In the genomic region with DNA sequence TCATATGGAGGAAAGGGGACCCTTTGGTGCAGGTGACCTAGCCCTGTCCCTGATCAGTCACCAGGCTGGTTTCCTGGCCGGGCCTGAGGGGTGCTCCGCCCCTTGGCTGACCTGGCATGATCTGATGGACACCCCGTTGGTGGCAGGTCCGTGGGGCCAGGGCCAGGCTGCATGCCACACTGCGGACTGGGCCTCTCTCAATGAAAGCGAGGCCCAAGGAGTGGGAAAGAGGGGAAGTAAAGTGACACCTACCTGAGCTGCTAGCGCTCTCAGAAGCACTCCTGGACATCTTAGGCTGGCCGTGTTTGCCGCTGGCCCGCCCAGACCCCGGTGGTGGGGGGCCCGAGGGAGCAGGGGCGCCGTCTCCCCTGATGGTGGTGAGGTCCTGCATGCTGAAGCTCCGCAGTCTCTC, we compare ENCODE assay signal across 17 cellular contexts. TPM values are rescaled to one million over a fixed set of nuclear protein-coding genes. Genes with fewer than 3 reads are reported as not detected.
DNase-seq lines count a peak whose midpoint lies in the region; ATAC-seq, FAIRE-seq and TF ChIP-seq lines count a peak whose summit lies in the region.
"Had no signal": no experiment of that assay in that cellular context is flagged by ENCODE, and none has a peak within 500 bp of the region (broad histone marks: within the 10 kb centered on the region; RNA-seq: fewer than 3 reads in every experiment).

No MANE protein-coding gene starts in this region.

- H3K4me3 ChIP-seq in GM23338: no peak overlapping the region
- no peak overlapping the region for H3K4me3 ChIP-seq in K562
- H3K4me3 ChIP-seq in HepG2 (replicated peaks in 1 of 3; ENCODE audit: insufficient read depth in 1 of 3, low read depth in 2 of 3, low read length in 3 of 3): no peak overlapping the region
- H3K4me3 ChIP-seq in sigmoid colon: no peak overlapping the region
- H3K4me3 ChIP-seq: BLaER1, GM23248 had no signal

- TF ChIP-seq RAD21 in K562 (CRISPR knock-in tag; conservative IDR thresholded peaks at IDR 0.05 in 1 of 2, IDR thresholded peaks at IDR 0.05 in 1 of 2) (no peak), HepG2 (CRISPR knock-in tag; IDR thresholded peaks at IDR 0.05) (no peak)

- no peaks in the 10 kb centered on the region for H3K9me1 ChIP-seq in K562 (ENCODE audit: control insufficient read depth, insufficient read depth, low read length)

- BruUV-seq in K562 (replicated peaks; lab: Mats Ljungman, UMichigan) (no TSS peak), HepG2 (replicated peaks; lab: Mats Ljungman, UMichigan) (no TSS peak)

- H3K9me2 ChIP-seq in GM23338 (ENCODE audit: insufficient read depth): no peaks in the 10 kb centered on the region

- no peak overlapping the region for H3K27ac Mint-ChIP-seq in GM23338
- H3K27ac Mint-ChIP-seq: CD14-positive monocyte; CD4-positive, alpha-beta memory T cell had no signal

- peaks cover 7% of the 10 kb centered on the region; the same call in 1 of the 2 replicates for H3K4me1 ChIP-seq in GM23338 (ENCODE audit: insufficient read depth)
- H3K4me1 ChIP-seq in K562 (replicated peaks in 1 of 2; ENCODE audit: control insufficient read depth in 2 of 2, insufficient read depth in 2 of 2, low read length in 2 of 2): peaks cover 0 to 5% of the 10 kb centered on the region in 2 experiments; a peak in 2 of 5 replicates
- H3K4me1 ChIP-seq in HepG2 (ENCODE audit: insufficient read depth, low read length): peaks cover 34% of the 10 kb centered on the region
- H3K4me1 ChIP-seq in sigmoid colon: peaks cover 0 to 17% (median 14%) of the 10 kb centered on the region in 4 donors

- peaks cover 18% of the 10 kb centered on the region for H3K4me1 Mint-ChIP-seq in GM23338

- no peak overlapping the region for H3K4me2 ChIP-seq in GM23338
- H3K4me2 ChIP-seq in K562 (ENCODE audit: insufficient read depth, low read length): no peak overlapping the region
- H3K4me2 ChIP-seq in HepG2 (ENCODE audit: low read depth, low read length): 0 out of 2 replicates have a peak overlapping the region, but pooled peaks have one; percentile 13
- H3K4me2 ChIP-seq: BLaER1 had no signal

- H3K36me3 ChIP-seq in GM23338 (ENCODE audit: insufficient read depth): no peaks in the 10 kb centered on the region
- no peaks in the 10 kb centered on the region for H3K36me3 ChIP-seq in K562 (ENCODE audit: control insufficient read depth, insufficient read depth, low read length)
- H3K36me3 ChIP-seq in HepG2 (replicated peaks in 1 of 2; ENCODE audit: control insufficient read depth in 1 of 2, insufficient read depth in 2 of 2, low read length in 2 of 2): no peaks in the 10 kb centered on the region
- H3K36me3 ChIP-seq in sigmoid colon: peaks cover 0 to 14% (median 6%) of the 10 kb centered on the region in 4 donors
- H3K36me3 ChIP-seq: BLaER1 had no signal

- H3K27ac ChIP-seq in GM23338 (ENCODE audit: low read depth) (no peak overlapping the region), K562 (ENCODE audit: extremely low read depth, low read depth, low read length) (no peak overlapping the region), HepG2 (ENCODE audit: extremely low read length, insufficient read depth, low read length) (no peak overlapping the region), sigmoid colon (no peak overlapping the region)
- H3K27ac ChIP-seq: BLaER1, GM23248 had no signal

- in situ Hi-C loops in K562 (cut with MboI): no loop called here
- in situ Hi-C loops in HepG2 (cut with HindIII; ENCODE audit: extremely low pct_ligation_motif_present, low pct_unique_long_range_greater_than_20kb): no loop called here

- FAIRE-seq in K562 (lab: Jason Lieb, UNC): no peak
- FAIRE-seq in HepG2 (lab: Jason Lieb, UNC): no peak
- FAIRE-seq: GM19239 had no signal

- WGBS in K562 (ENCODE audit: insufficient coverage, low coverage, missing lambda C conversion rate): 5% methylated on average over 15 of the region's 15 CpGs
- WGBS in HepG2 (ENCODE audit: low lambda C conversion rate): 53% methylated on average over 3 of the region's 15 CpGs
- WGBS in sigmoid colon, 2 donors: 88 to 91% methylated on average over 15 of the region's 15 CpGs

- no peak overlapping the region for H3K4me3 Mint-ChIP-seq in GM23338
- H3K4me3 Mint-ChIP-seq: CD14-positive monocyte; CD4-positive, alpha-beta memory T cell had no signal

- H3K9ac ChIP-seq in K562 (ENCODE audit: insufficient read depth in 1 of 2, low read depth in 2 of 2, low read length in 2 of 2) (peak overlapping the region in 1 of 2 experiments; percentile 55; a peak in 1 of 4 replicates), HepG2 (ENCODE audit: insufficient read depth, low read depth, low read length) (no peak overlapping the region)
- H3K9ac ChIP-seq: BLaER1, GM23248 had no signal

- TF ChIP-seq CTCF in GM23338 (conservative IDR thresholded peaks at IDR 0.05; ENCODE audit: low read depth in 2 of 2) (no peak), K562 (IDR thresholded peaks at IDR 0.05 in 2 of 3, conservative IDR thresholded peaks at IDR 0.05 in 1 of 3; ENCODE audit: insufficient read depth in 2 of 3, low read depth in 1 of 3, low read length in 3 of 3) (no peak), HepG2 (CRISPR knock-in tag; IDR thresholded peaks at IDR 0.05) (no peak), sigmoid colon (IDR thresholded peaks at IDR 0.05) (no peak)

- H4K20me1 ChIP-seq in GM23338 (replicated peaks; ENCODE audit: insufficient read depth) (no peaks in the 10 kb centered on the region), K562 (replicated peaks; ENCODE audit: control insufficient read depth, insufficient read depth, low read length) (no peaks in the 10 kb centered on the region; the same call in 1 of the 2 replicates), HepG2 (ENCODE audit: insufficient read depth, low read length) (no peaks in the 10 kb centered on the region)

- POLR2A ChIA-PET in K562 (lab: Yijun Ruan, JAX): interaction anchor here (0.7 to 1.3 kb wide), 2 partner anchors 16 to 401 kb away, joined by 4 to 7 read pairs; no protein-coding TSS in a partner anchor
- POLR2A ChIA-PET in HepG2 (lab: Yijun Ruan, JAX): no interaction called here

- no peaks in the 10 kb centered on the region for H3K36me3 Mint-ChIP-seq in GM23338 (ENCODE audit: low read depth)
- H3K36me3 Mint-ChIP-seq: CD4-positive, alpha-beta memory T cell had no signal

- ATAC-seq in GM23338: no peak
- peak; percentile 15; the same call in 2 of the 3 replicates for ATAC-seq in K562
- ATAC-seq in HepG2: peak; percentile 25
- ATAC-seq in GM18511 (IDR thresholded peaks at IDR 0.05; ENCODE audit: unreplicated experiment): no peak
- ATAC-seq: HCT116 had no signal

- CTCF ChIA-PET in K562 (lab: Yijun Ruan, JAX; ENCODE audit: low intra/inter-chr PET ratio): no interaction called here
- CTCF ChIA-PET in HepG2 (lab: Yijun Ruan, JAX; ENCODE audit: low intra/inter-chr PET ratio, low total read pairs): no interaction called here

- intact Hi-C loops in K562 (cut with micrococcal nuclease) (no loop called here), HepG2 (cut with micrococcal nuclease; ENCODE audit: unreplicated experiment) (no loop called here), sigmoid colon (cut with DNase I) (no loop called here)

- TF ChIP-seq EP300 in K562 (IDR thresholded peaks at IDR 0.05; ENCODE audit: low read length): no peak
- no peak for TF ChIP-seq EP300 in HepG2 (IDR thresholded peaks at IDR 0.05; ENCODE audit: low read depth in 2 of 2, low read length in 2 of 2)
- no peak for TF ChIP-seq EP300 in HepG2 (CRISPR knock-in tag; IDR thresholded peaks at IDR 0.05; ENCODE audit: borderline replicate concordance)
- TF ChIP-seq EP300 in sigmoid colon (IDR thresholded peaks at IDR 0.05): no peak

- no peaks in the 10 kb centered on the region for H3K79me2 ChIP-seq in GM23338 (replicated peaks; ENCODE audit: insufficient read depth)
- no peaks in the 10 kb centered on the region for H3K79me2 ChIP-seq in K562 (ENCODE audit: control insufficient read depth, insufficient read depth, low read length)
- H3K79me2 ChIP-seq in HepG2 (ENCODE audit: insufficient read depth, low read length): no peaks in the 10 kb centered on the region

- no peaks in the 10 kb centered on the region for H3F3A ChIP-seq in GM23338 (replicated peaks; ENCODE audit: low read depth)

- H3K9me3 ChIP-seq in K562 (replicated peaks; ENCODE audit: control insufficient read depth, insufficient read depth, low read depth, low read length) (no peaks in the 10 kb centered on the region), HepG2 (ENCODE audit: low read length) (no peaks in the 10 kb centered on the region), sigmoid colon (no peaks in the 10 kb centered on the region)
- H3K9me3 ChIP-seq: BLaER1 had no signal

- H3K9me3 Mint-ChIP-seq in GM23338: no peaks in the 10 kb centered on the region
- H3K9me3 Mint-ChIP-seq: CD14-positive monocyte; CD4-positive, alpha-beta memory T cell had no signal

- H3K27me3 ChIP-seq in GM23338 (ENCODE audit: insufficient read depth) (no peaks in the 10 kb centered on the region), K562 (ENCODE audit: control insufficient read depth in 2 of 2, insufficient read depth in 2 of 2, low read length in 2 of 2) (peaks cover 50 to 81% of the 10 kb centered on the region in 2 experiments; a peak in 4 of 5 replicates), HepG2 (ENCODE audit: control insufficient read depth in 1 of 2, insufficient read depth in 2 of 2, low read length in 2 of 2) (0 out of 5 replicates have a peak, but pooled peaks cover 2 to 5% of the 10 kb centered on the region in 2 experiments), sigmoid colon (no peaks in the 10 kb centered on the region)

- H2AFZ ChIP-seq in GM23338 (0 out of 2 replicates have a peak overlapping the region, but pooled peaks have one; percentile 43), K562 (ENCODE audit: low read depth, low read length) (no peak overlapping the region), HepG2 (ENCODE audit: low read length) (no peak overlapping the region)
- H2AFZ ChIP-seq: GM23248 had no signal

- H3K27me3 Mint-ChIP-seq in GM23338 (ENCODE audit: insufficient read depth, low read depth, poor library complexity): peaks cover 6% of the 10 kb centered on the region

- no peak for DNase-seq in GM23338 (ENCODE audit: low spot score)
- no peak for DNase-seq in K562 (ENCODE audit: extremely low read depth in 1 of 4, low spot score in 3 of 4)
- DNase-seq in HepG2 (ENCODE audit: low spot score): no peak
- peak; percentile 45 for DNase-seq in sigmoid colon
- no peak for DNase-seq in NCI-H1436 treated with DMSO at 0.1 percent for 48 hours (lab: John Stamatoyannopoulos, UW)
- DNase-seq in activated gamma-delta T cell (lab: John Stamatoyannopoulos, UW): no peak
- DNase-seq: 8988T; CD4-positive, alpha-beta memory T cell; DMS79 treated with DMSO at 0.1 percent for 48 hours; GF-D8; GM23248; H7 had no signal

- no peak for TF ChIP-seq POLR2A in K562 (conservative IDR thresholded peaks at IDR 0.05)
- no peak for TF ChIP-seq POLR2A in HepG2 (IDR thresholded peaks at IDR 0.05; ENCODE audit: insufficient read depth in 1 of 2, low read depth in 2 of 2, low read length in 2 of 2)
- TF ChIP-seq POLR2A in sigmoid colon (IDR thresholded peaks at IDR 0.05): no peak

RNA-seq across cellular contexts. Expression of a gene that starts 33.1 kb away (rescaled TPM):
- total RNA-seq in GM23338 (2014; rRNA removed; shearing (Covaris generic)): 33.5 and 43.8 TPM in 2 replicates
- polyA plus RNA-seq in GM23338 (2016; fragmentation: Nextera tagmentation; extraction: Ambion mirVana): 57.2 and 62.0 TPM in 2 replicates
- 24.4 and 30.0 TPM in 2 replicates for total RNA-seq in K562 (2011; cell fraction: chromatin; rRNA removed; ENCODE audit: low replicate concordance)
- total RNA-seq in K562 (2011; cell fraction: nucleolus; rRNA removed): 37.7 and 42.0 TPM in 2 replicates
- 29.3 and 30.0 TPM in 2 replicates for total RNA-seq in K562 (2011; cell fraction: nucleoplasm; rRNA removed)
- 85.5 and 118 TPM in 2 replicates for total RNA-seq in K562 (2014; rRNA removed)
- total RNA-seq in K562 (2014; rRNA removed; fragmentation: Illumina TruSeq; extraction: Trizol): 210 and 223 TPM in 2 replicates
- 156 and 159 TPM in 2 replicates for total RNA-seq in K562 (2015; rRNA removed; fragmentation: Illumina TruSeq; extraction: Trizol)
- 100 and 120 TPM in 2 replicates for total RNA-seq in K562 (2021)
- 159 and 254 TPM in 2 replicates for polyA plus RNA-seq in K562 (2011; rRNA removed)
- polyA plus RNA-seq in K562 (2011; cell fraction: cytosol; rRNA removed): 140 and 222 TPM in 2 replicates
- polyA plus RNA-seq in K562 (2011; cell fraction: nucleus; rRNA removed): 80.2 and 83.9 TPM in 2 replicates
- polyA plus RNA-seq in K562 (2012): 79.4 and 107 TPM in 2 replicates
- polyA plus RNA-seq in K562 (2014; fragmentation: Illumina TruSeq; extraction: Trizol): 233 and 247 TPM in 2 replicates
- 100 to 1,000 TPM; 166 to 180 TPM for polyA plus RNA-seq in K562 (2014; fragmentation: Nextera tagmentation; extraction: Ambion mirVana)
- polyA plus RNA-seq in K562 (2014; rRNA removed): 229 and 236 TPM in 2 replicates
- 52.6 and 74.0 TPM in 2 replicates for polyA minus RNA-seq in K562 (2011; rRNA and poly(A)+ RNA removed)
- 36.0 and 50.0 TPM in 2 replicates for polyA minus RNA-seq in K562 (2011; cell fraction: cytosol; rRNA and poly(A)+ RNA removed)
- 21.9 and 31.7 TPM in 2 replicates for polyA minus RNA-seq in K562 (2011; cell fraction: nucleus; rRNA and poly(A)+ RNA removed)
- 97.1 and 152 TPM in 2 replicates for total RNA-seq in HepG2 (2016; rRNA removed; fragmentation: Illumina TruSeq; extraction: Trizol)
- 25.4 and 27.6 TPM in 2 replicates for total RNA-seq in HepG2 (2016; cell fraction: cytosol; rRNA removed; fragmentation: Illumina TruSeq; extraction: Trizol; ENCODE audit: low read depth)
- total RNA-seq in HepG2 (2016; cell fraction: insoluble cytoplasmic fraction; rRNA removed; fragmentation: Illumina TruSeq; extraction: Trizol): 97.8 and 161 TPM in 2 replicates
- 21.6 and 28.9 TPM in 2 replicates for total RNA-seq in HepG2 (2016; cell fraction: membrane; rRNA removed; fragmentation: Illumina TruSeq; extraction: Trizol)
- total RNA-seq in HepG2 (2016; cell fraction: nucleus; rRNA removed; fragmentation: Illumina TruSeq; extraction: Trizol): 35.9 and 40.2 TPM in 2 replicates
- polyA plus RNA-seq in HepG2 (2011; rRNA removed): 80.5 and 86.1 TPM in 2 replicates
- polyA plus RNA-seq in HepG2 (2011; cell fraction: cytosol; rRNA removed): 62.3 and 68.7 TPM in 2 replicates
- polyA plus RNA-seq in HepG2 (2011; cell fraction: nucleus; rRNA removed): 40.2 and 46.3 TPM in 2 replicates
- polyA plus RNA-seq in HepG2 (2012): 31.5 and 48.9 TPM in 2 replicates
- polyA plus RNA-seq in HepG2 (2016; cell fraction: cytosol; fragmentation: Illumina TruSeq; extraction: Trizol; ENCODE audit: low read depth): 21.8 and 23.1 TPM in 2 replicates
- 148 and 150 TPM in 2 replicates for polyA plus RNA-seq in HepG2 (2016; cell fraction: insoluble cytoplasmic fraction; fragmentation: Illumina TruSeq; extraction: Trizol; ENCODE audit: low read depth)
- 17.2 and 19.6 TPM in 2 replicates for polyA plus RNA-seq in HepG2 (2016; cell fraction: membrane; fragmentation: Illumina TruSeq; extraction: Trizol; ENCODE audit: low read depth)
- 55.3 and 64.5 TPM in 2 replicates for polyA plus RNA-seq in HepG2 (2016; cell fraction: nucleus; fragmentation: Illumina TruSeq; extraction: Trizol; ENCODE audit: insufficient read depth, low read depth)
- 143 and 152 TPM in 2 replicates for polyA minus RNA-seq in HepG2 (2011; rRNA and poly(A)+ RNA removed; ENCODE audit: low replicate concordance)
- 21.9 and 30.4 TPM in 2 replicates for polyA minus RNA-seq in HepG2 (2011; cell fraction: cytosol; rRNA and poly(A)+ RNA removed)
- polyA minus RNA-seq in HepG2 (2011; cell fraction: nucleus; rRNA and poly(A)+ RNA removed): 27.9 and 35.1 TPM in 2 replicates
- total RNA-seq in sigmoid colon: 10 to 100 TPM; 17.7 to 31.4 (median 27.7) TPM
- polyA plus RNA-seq in sigmoid colon: 10 to 100 TPM; 47.4 to 89.5 (median 68.2) TPM

RNA-seq across cellular contexts. Expression of a gene that starts 37.1 kb away (rescaled TPM):
- total RNA-seq in GM23338 (2014; rRNA removed; shearing (Covaris generic)): 83.1 and 96.7 TPM in 2 replicates
- polyA plus RNA-seq in GM23338 (2016; fragmentation: Nextera tagmentation; extraction: Ambion mirVana): 65.3 and 71.0 TPM in 2 replicates
- total RNA-seq in K562 (2011; cell fraction: chromatin; rRNA removed; ENCODE audit: low replicate concordance): 126 and 186 TPM in 2 replicates
- 67.8 and 69.7 TPM in 2 replicates for total RNA-seq in K562 (2011; cell fraction: nucleolus; rRNA removed)
- 91.2 and 93.2 TPM in 2 replicates for total RNA-seq in K562 (2011; cell fraction: nucleoplasm; rRNA removed)
- 117 and 121 TPM in 2 replicates for total RNA-seq in K562 (2014; rRNA removed)
- total RNA-seq in K562 (2014; rRNA removed; fragmentation: Illumina TruSeq; extraction: Trizol): 136 and 150 TPM in 2 replicates
- 113 and 119 TPM in 2 replicates for total RNA-seq in K562 (2015; rRNA removed; fragmentation: Illumina TruSeq; extraction: Trizol)
- total RNA-seq in K562 (2021): 154 and 160 TPM in 2 replicates
- polyA plus RNA-seq in K562 (2011; rRNA removed): 84.5 and 140 TPM in 2 replicates
- polyA plus RNA-seq in K562 (2011; cell fraction: cytosol; rRNA removed): 58.0 and 63.5 TPM in 2 replicates
- 45.7 and 56.5 TPM in 2 replicates for polyA plus RNA-seq in K562 (2011; cell fraction: nucleus; rRNA removed)
- 116 and 117 TPM in 2 replicates for polyA plus RNA-seq in K562 (2012)
- 146 and 184 TPM in 2 replicates for polyA plus RNA-seq in K562 (2014; fragmentation: Illumina TruSeq; extraction: Trizol)
- polyA plus RNA-seq in K562 (2014; fragmentation: Nextera tagmentation; extraction: Ambion mirVana): 100 to 1,000 TPM; 153 to 294 TPM
- polyA plus RNA-seq in K562 (2014; rRNA removed): 138 and 150 TPM in 2 replicates
- polyA minus RNA-seq in K562 (2011; rRNA and poly(A)+ RNA removed): 120 and 149 TPM in 2 replicates
- polyA minus RNA-seq in K562 (2011; cell fraction: cytosol; rRNA and poly(A)+ RNA removed): 57.3 and 73.7 TPM in 2 replicates
- 37.7 and 46.2 TPM in 2 replicates for polyA minus RNA-seq in K562 (2011; cell fraction: nucleus; rRNA and poly(A)+ RNA removed)
- 119 and 174 TPM in 2 replicates for total RNA-seq in HepG2 (2016; rRNA removed; fragmentation: Illumina TruSeq; extraction: Trizol)
- total RNA-seq in HepG2 (2016; cell fraction: cytosol; rRNA removed; fragmentation: Illumina TruSeq; extraction: Trizol; ENCODE audit: low read depth): 15.3 and 18.4 TPM in 2 replicates
- 120 and 173 TPM in 2 replicates for total RNA-seq in HepG2 (2016; cell fraction: insoluble cytoplasmic fraction; rRNA removed; fragmentation: Illumina TruSeq; extraction: Trizol)
- 33.8 and 38.5 TPM in 2 replicates for total RNA-seq in HepG2 (2016; cell fraction: membrane; rRNA removed; fragmentation: Illumina TruSeq; extraction: Trizol)
- total RNA-seq in HepG2 (2016; cell fraction: nucleus; rRNA removed; fragmentation: Illumina TruSeq; extraction: Trizol): 77.7 and 86.2 TPM in 2 replicates
- polyA plus RNA-seq in HepG2 (2011; rRNA removed): 52.3 and 63.5 TPM in 2 replicates
- polyA plus RNA-seq in HepG2 (2011; cell fraction: cytosol; rRNA removed): 44.9 and 51.8 TPM in 2 replicates
- 33.6 and 36.1 TPM in 2 replicates for polyA plus RNA-seq in HepG2 (2011; cell fraction: nucleus; rRNA removed)
- polyA plus RNA-seq in HepG2 (2012): 82.6 and 99.8 TPM in 2 replicates
- polyA plus RNA-seq in HepG2 (2016; cell fraction: cytosol; fragmentation: Illumina TruSeq; extraction: Trizol; ENCODE audit: low read depth): 12.7 and 14.4 TPM in 2 replicates
- polyA plus RNA-seq in HepG2 (2016; cell fraction: insoluble cytoplasmic fraction; fragmentation: Illumina TruSeq; extraction: Trizol; ENCODE audit: low read depth): 192 and 195 TPM in 2 replicates
- polyA plus RNA-seq in HepG2 (2016; cell fraction: membrane; fragmentation: Illumina TruSeq; extraction: Trizol; ENCODE audit: low read depth): 23.3 and 29.6 TPM in 2 replicates
- 110 TPM in 2 replicates for polyA plus RNA-seq in HepG2 (2016; cell fraction: nucleus; fragmentation: Illumina TruSeq; extraction: Trizol; ENCODE audit: insufficient read depth, low read depth)
- 58.1 and 76.7 TPM in 2 replicates for polyA minus RNA-seq in HepG2 (2011; rRNA and poly(A)+ RNA removed; ENCODE audit: low replicate concordance)
- 66.1 and 82.3 TPM in 2 replicates for polyA minus RNA-seq in HepG2 (2011; cell fraction: cytosol; rRNA and poly(A)+ RNA removed)
- polyA minus RNA-seq in HepG2 (2011; cell fraction: nucleus; rRNA and poly(A)+ RNA removed): 88.0 and 90.4 TPM in 2 replicates
- total RNA-seq in sigmoid colon: 10 to 100 TPM; 46.1 to 48.2 (median 48.2) TPM
- 10 to 100 TPM; 60.1 to 90.2 (median 73.1) TPM for polyA plus RNA-seq in sigmoid colon

Comparison
In these comparisons a context has a peak if more than half of its experiments do, and no peak if none do; other contexts are left out.
1. ATAC-seq: peak in K562 (single experiment) and HepG2 (single experiment); none in GM23338 (single experiment) and GM18511 (single experiment).